Comparison of ENCODE assay signal across 8 cellular contexts in genomic region chr13:52454825-52455676, GRCh38. TPM values are rescaled to one million over a fixed set of nuclear protein-coding genes. Genes with fewer than 3 reads are reported as not detected.
DNase-seq lines count a peak whose midpoint lies in the region; ATAC-seq, FAIRE-seq and TF ChIP-seq lines count a peak whose summit lies in the region.

Gene CKAP2, plus strand, starts transcription at chr13:52455478. Its CDS starts 79 bp downstream, at chr13:52455557.

- no peaks in the 10 kb centered on the region for H3K27me3 ChIP-seq in WERI-Rb-1 (ENCODE audit: insufficient read depth, low read depth, severe bottlenecking)
- H3K27me3 ChIP-seq in bronchial epithelial cell (ENCODE audit: control insufficient read depth, insufficient read depth, low read length): no peaks in the 10 kb centered on the region
- H3K27me3 ChIP-seq in smooth muscle cell (ENCODE audit: low read depth): no peaks in the 10 kb centered on the region

- TF ChIP-seq CTCF in WERI-Rb-1 (IDR thresholded peaks at IDR 0.05; ENCODE audit: low read depth, low read length): no peak
- TF ChIP-seq CTCF in bronchial epithelial cell (IDR thresholded peaks at IDR 0.05; ENCODE audit: insufficient read depth, low read length, severe bottlenecking): no peak
- no peak for TF ChIP-seq CTCF in smooth muscle cell (IDR thresholded peaks at IDR 0.05; ENCODE audit: borderline replicate concordance, insufficient read depth, poor library complexity, severe bottlenecking)

- H3K27ac ChIP-seq in WERI-Rb-1: peak within 1 kb of the TSS; percentile 95
- H3K27ac ChIP-seq in smooth muscle cell (ENCODE audit: low read depth): peak within 1 kb of the TSS; percentile 69

- H3K79me2 ChIP-seq in smooth muscle cell (ENCODE audit: low read depth): peaks cover 41% of the 10 kb centered on the region

- no peaks in the 10 kb centered on the region for H3F3A ChIP-seq in smooth muscle cell (ENCODE audit: low read depth)

- peaks cover 22% of the 10 kb centered on the region for H3K4me1 ChIP-seq in smooth muscle cell (ENCODE audit: low read depth)

- H3K4me2 ChIP-seq in smooth muscle cell: peak within 1 kb of the TSS; percentile 83

- H2AFZ ChIP-seq in smooth muscle cell (ENCODE audit: low read depth): peak within 1 kb of the TSS; percentile 96

- no peaks in the 10 kb centered on the region for H4K20me1 ChIP-seq in smooth muscle cell (ENCODE audit: low read depth)

- DNase-seq in ACHN (peak; percentile 92), NCI-H2227 (lab: John Stamatoyannopoulos, UW; ENCODE audit: unreplicated experiment) (peak; percentile 94), WERI-Rb-1 (peak; percentile 91), bronchial epithelial cell (ENCODE audit: low read depth) (peak; percentile 91), iPS-NIHi11 (ENCODE audit: low spot score) (peak; percentile 90), smooth muscle cell (lab: John Stamatoyannopoulos, UW; ENCODE audit: unreplicated experiment) (peak; percentile 75)

- H3K4me3 ChIP-seq in WERI-Rb-1 (ENCODE audit: low read depth, low read length) (peak within 1 kb of the TSS; percentile 61), bronchial epithelial cell (ENCODE audit: low read depth, low read length) (peak within 1 kb of the TSS; percentile 87), smooth muscle cell (peak within 1 kb of the TSS; percentile 64)

- WGBS in smooth muscle cell (ENCODE audit: low lambda C conversion rate): under 1% methylated on average over 52 of the region's 56 CpGs

- FAIRE-seq in bronchial epithelial cell (lab: Jason Lieb, UNC): no peak

- ATAC-seq in GM18873 (IDR thresholded peaks at IDR 0.05; ENCODE audit: low FRiP score, unreplicated experiment): peak; percentile 75
- peak; percentile 72 for ATAC-seq in HG03139 (IDR thresholded peaks at IDR 0.05; ENCODE audit: unreplicated experiment)

- peak within 1 kb of the TSS; percentile 65 for H3K9ac ChIP-seq in smooth muscle cell (ENCODE audit: low read depth)

- H3K9me3 ChIP-seq in WERI-Rb-1 (ENCODE audit: severe bottlenecking) (no peaks in the 10 kb centered on the region), smooth muscle cell (replicated peaks; ENCODE audit: low read depth) (no peaks in the 10 kb centered on the region)

- in situ Hi-C loops in ACHN (cut with HindIII; ENCODE audit: low pct_ligation_motif_present, low pct_unique_long_range_greater_than_20kb, low sequenced_read_pairs): no loop called here

- H3K36me3 ChIP-seq in WERI-Rb-1 (peaks cover 18% of the 10 kb centered on the region), bronchial epithelial cell (ENCODE audit: control insufficient read depth, insufficient read depth, low read length) (peaks cover 1% of the 10 kb centered on the region), smooth muscle cell (ENCODE audit: low read depth) (no peaks in the 10 kb centered on the region)

RNA-seq across cellular contexts. Expression of gene CKAP2, which starts in this region (rescaled TPM):
- 6.6 and 8.6 TPM in 2 replicates for total RNA-seq in bronchial epithelial cell
- 19.6 and 24.9 TPM in 2 replicates for total RNA-seq in smooth muscle cell
- 11.8 and 14.4 TPM in 2 replicates for polyA plus RNA-seq in smooth muscle cell

Comparison
In these comparisons a context has a peak if more than half of its experiments do, and no peak if none do; other contexts are left out.
1. Peak in every context shown above with its lines: DNase-seq, ATAC-seq, H3K4me3 ChIP-seq and H3K27ac ChIP-seq.